In the genomic region with DNA sequence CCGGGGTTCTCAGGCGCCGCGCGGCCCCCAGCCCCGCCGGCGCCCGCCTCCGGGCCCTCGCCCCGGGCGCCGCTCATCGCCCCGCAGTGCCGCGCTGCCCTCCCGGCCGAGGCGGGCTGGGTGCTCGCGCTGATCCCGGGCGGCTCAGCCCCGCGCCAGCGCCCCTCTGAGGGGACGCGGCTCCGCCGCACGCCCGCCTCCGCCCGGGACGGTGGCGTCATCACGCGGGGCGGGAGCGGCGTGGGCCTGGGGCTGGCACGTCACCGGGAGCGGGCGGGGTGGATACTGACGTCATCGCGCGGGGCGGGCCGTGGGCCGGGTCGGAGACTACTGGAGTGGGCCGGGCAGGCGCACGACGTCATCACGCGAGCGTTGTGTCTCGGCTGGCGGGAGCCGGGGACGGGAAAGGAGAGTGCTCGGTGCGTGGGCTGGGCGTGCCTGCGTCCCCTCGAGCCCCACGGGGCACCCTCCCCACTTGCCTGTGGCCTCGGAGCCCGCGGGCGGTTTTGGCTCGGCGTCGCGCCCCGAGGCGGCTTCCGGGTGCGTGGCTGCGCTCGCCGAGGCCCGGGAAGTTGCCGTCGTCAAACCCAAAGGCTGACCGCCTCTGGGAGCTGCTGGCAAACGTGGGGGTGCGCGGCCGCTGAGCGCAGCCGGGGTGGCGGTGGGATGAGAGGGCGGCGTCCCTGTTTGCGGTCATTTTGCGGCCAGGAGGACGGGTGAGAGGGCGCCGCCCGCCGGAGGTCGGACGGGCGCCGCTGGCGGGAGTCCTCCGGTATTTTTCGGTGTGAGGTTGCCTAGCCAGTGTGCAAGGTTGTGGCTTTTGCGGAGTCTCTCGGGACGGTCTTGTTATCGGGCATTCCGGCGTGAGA, we compare ENCODE assay signal across 8 cellular contexts. TPM values are rescaled to one million over a fixed set of nuclear protein-coding genes. Genes with fewer than 3 reads are reported as not detected.
DNase-seq lines count a peak whose midpoint lies in the region; ATAC-seq and TF ChIP-seq lines count a peak whose summit lies in the region.

A gene with protein sequence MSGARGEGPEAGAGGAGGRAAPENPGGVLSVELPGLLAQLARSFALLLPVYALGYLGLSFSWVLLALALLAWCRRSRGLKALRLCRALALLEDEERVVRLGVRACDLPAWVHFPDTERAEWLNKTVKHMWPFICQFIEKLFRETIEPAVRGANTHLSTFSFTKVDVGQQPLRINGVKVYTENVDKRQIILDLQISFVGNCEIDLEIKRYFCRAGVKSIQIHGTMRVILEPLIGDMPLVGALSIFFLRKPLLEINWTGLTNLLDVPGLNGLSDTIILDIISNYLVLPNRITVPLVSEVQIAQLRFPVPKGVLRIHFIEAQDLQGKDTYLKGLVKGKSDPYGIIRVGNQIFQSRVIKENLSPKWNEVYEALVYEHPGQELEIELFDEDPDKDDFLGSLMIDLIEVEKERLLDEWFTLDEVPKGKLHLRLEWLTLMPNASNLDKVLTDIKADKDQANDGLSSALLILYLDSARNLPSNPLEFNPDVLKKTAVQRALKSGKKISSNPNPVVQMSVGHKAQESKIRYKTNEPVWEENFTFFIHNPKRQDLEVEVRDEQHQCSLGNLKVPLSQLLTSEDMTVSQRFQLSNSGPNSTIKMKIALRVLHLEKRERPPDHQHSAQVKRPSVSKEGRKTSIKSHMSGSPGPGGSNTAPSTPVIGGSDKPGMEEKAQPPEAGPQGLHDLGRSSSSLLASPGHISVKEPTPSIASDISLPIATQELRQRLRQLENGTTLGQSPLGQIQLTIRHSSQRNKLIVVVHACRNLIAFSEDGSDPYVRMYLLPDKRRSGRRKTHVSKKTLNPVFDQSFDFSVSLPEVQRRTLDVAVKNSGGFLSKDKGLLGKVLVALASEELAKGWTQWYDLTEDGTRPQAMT (minus strand): TSS at position 168 of the 869 bp plus-strand sequence. CDS start 91 bp downstream, at position 77.

- TF ChIP-seq POLR2A in breast epithelium (IDR thresholded peaks at IDR 0.05) (peak; percentile 95), spleen (IDR thresholded peaks at IDR 0.05) (peak in 2 of 3 donors; percentile 85 to 94)

- WGBS in spleen, 5 donors, result 0 to 1% (median 1%) methylated on average over 4 to 120 of the region's 120 CpGs

- H3K4me3 ChIP-seq in breast epithelium, result peak within 1 kb of the TSS; percentile 91 to 97 (median 93)
- peak within 1 kb of the TSS; percentile 71 to 95 (median 80) for H3K4me3 ChIP-seq in spleen

- no peaks in the 10 kb centered on the region for H3K27me3 ChIP-seq in breast epithelium
- no peaks in the 10 kb centered on the region for H3K27me3 ChIP-seq in spleen (replicated peaks in 1 of 7)

- TF ChIP-seq CTCF in VCaP (conservative IDR thresholded peaks at IDR 0.05), result peak; percentile 8
- TF ChIP-seq CTCF in breast epithelium (IDR thresholded peaks at IDR 0.05), result peak in 2 of 3 donors; percentile 9 to 14
- peak in 6 of 11 experiments; percentile 10 to 37 (median 16) for TF ChIP-seq CTCF in spleen (IDR thresholded peaks at IDR 0.05 in 8 of 11, conservative IDR thresholded peaks at IDR 0.05 in 3 of 11)

- peak; percentile 98 for DNase-seq in ACHN
- peak; percentile 81 for DNase-seq in NCI-H2196 (lab: John Stamatoyannopoulos, UW; ENCODE audit: unreplicated experiment)
- DNase-seq in breast epithelium (ENCODE audit: low spot score in 2 of 2), result peak; percentile 96 to 100
- peak; percentile 84 for DNase-seq in iPS-NIHi7 (ENCODE audit: extremely low spot score)
- DNase-seq in spleen, result peak; percentile 100

- ATAC-seq in GM18867 (IDR thresholded peaks at IDR 0.05; ENCODE audit: unreplicated experiment) (peak; percentile 83), HG03103 (IDR thresholded peaks at IDR 0.05; ENCODE audit: low read depth, unreplicated experiment) (peak; percentile 84)

- H3K4me1 ChIP-seq in breast epithelium (no peaks in the 10 kb centered on the region), spleen (peaks cover 6 to 47% (median 39%) of the 10 kb centered on the region in 6 donors)

- H3K36me3 ChIP-seq in breast epithelium (no peaks in the 10 kb centered on the region), spleen (no peaks in the 10 kb centered on the region)

- H3K9me3 ChIP-seq in breast epithelium (no peaks in the 10 kb centered on the region), spleen (no peaks in the 10 kb centered on the region)

- intact Hi-C loops in breast epithelium (cut with DNase I; ENCODE audit: low total_unique reads) (no loop called here), spleen (cut with DNase I; ENCODE audit: low total_unique reads) (loop anchor here (2.0 kb wide), 1 partner anchor 133 kb away; no protein-coding TSS in a partner anchor)

- in situ Hi-C loops in ACHN (cut with HindIII; ENCODE audit: low pct_ligation_motif_present, low pct_unique_long_range_greater_than_20kb, low sequenced_read_pairs), result no loop called here

- H3K27ac ChIP-seq in VCaP (peak within 1 kb of the TSS; percentile 93), breast epithelium (peak within 1 kb of the TSS; percentile 99 to 100), spleen (peak within 1 kb of the TSS; percentile 96 to 100 (median 99))

RNA-seq across cellular contexts. Expression of the gene that starts here (rescaled TPM):
- total RNA-seq in breast epithelium, result 100 to 1,000 TPM in 2 of 3 donors, 10 to 100 TPM in 1; 97.3 to 155 (median 115) TPM
- 10 to 100 TPM; 37.1 to 61.0 (median 47.2) TPM for total RNA-seq in spleen
- 10 to 100 TPM in 2 of 3 donors, 1 to 10 TPM in 1; 6.6 to 10.3 (median 10.0) TPM for polyA plus RNA-seq in spleen

Comparison
In these comparisons a context has a peak if more than half of its experiments do, and no peak if none do; other contexts are left out.
1. Peak in every context shown above with its lines: DNase-seq, ATAC-seq, H3K4me3 ChIP-seq and H3K27ac ChIP-seq.